10 cellular contexts compared by ENCODE assay signal in the genomic region with DNA sequence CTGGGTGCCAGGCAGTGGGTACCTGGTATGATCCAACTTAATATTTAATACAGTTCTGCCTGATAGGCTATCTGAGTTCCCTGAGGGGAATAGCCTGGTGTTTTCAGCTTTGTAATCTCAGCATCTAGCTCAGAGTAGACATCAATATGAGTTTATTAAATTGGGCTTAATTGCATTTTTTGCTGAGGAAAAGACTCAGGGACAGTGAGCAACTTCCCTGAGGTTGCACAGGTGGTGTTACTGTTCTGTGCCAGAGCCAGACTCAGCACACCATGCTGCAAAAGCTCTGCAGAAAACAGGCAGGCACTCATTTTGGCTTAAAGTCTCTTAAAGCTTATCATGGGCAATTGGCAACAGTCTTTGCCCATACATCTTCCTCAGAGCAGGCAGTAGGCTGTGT.
DNase-seq lines count a peak whose midpoint lies in the region; ATAC-seq and TF ChIP-seq lines count a peak whose summit lies in the region.
"Had no signal": no experiment of that assay in that cellular context is flagged by ENCODE, and none has a peak within 500 bp of the region (broad histone marks: within the 10 kb centered on the region; RNA-seq: fewer than 3 reads in every experiment).

No MANE protein-coding gene starts in this region.

- DNase-seq in T-helper 2 cell treated with Interferon-gamma antibody and Interleukin-4, amounts not matched to agents 5 μg/mL and 100 μg/mL, for 36 hours (ENCODE audit: low spot score): no peak
- no peak for DNase-seq in type B pancreatic cell (ENCODE audit: extremely low spot score, unreplicated experiment)
- DNase-seq in occipital lobe (lab: John Stamatoyannopoulos, UW): no peak

- H4K20me1 ChIP-seq in Loucy (ENCODE audit: insufficient read depth, low read length, poor library complexity, severe bottlenecking): no peaks in the 10 kb centered on the region
- H4K20me1 ChIP-seq: BLaER1 treated with 17β-estradiol and CSF1 and Interleukin-3, amounts not matched to agents 10 nM and 100 nM had no signal

- H3F3A ChIP-seq in Loucy (ENCODE audit: low read depth): no peaks in the 10 kb centered on the region

- H3K27me3 Mint-ChIP-seq in brain (peaks cover 4% of the 10 kb centered on the region), type B pancreatic cell (peaks cover 8% of the 10 kb centered on the region)
- H3K27me3 Mint-ChIP-seq in T-helper 2 cell treated with Interferon-gamma antibody and Interleukin-4, amounts not matched to agents 5 μg/mL and 100 μg/mL, for 36 hours (ENCODE audit: low read depth): peaks cover 7% of the 10 kb centered on the region

- H3K27ac Mint-ChIP-seq in brain: peak overlapping the region; percentile 22 to 86 (median 71)
- no peak overlapping the region for H3K27ac Mint-ChIP-seq in T-helper 2 cell treated with Interferon-gamma antibody and Interleukin-4, amounts not matched to agents 5 μg/mL and 100 μg/mL, for 36 hours
- no peak overlapping the region for H3K27ac Mint-ChIP-seq in type B pancreatic cell

- H3K27me3 ChIP-seq in Loucy (ENCODE audit: insufficient read depth, low read length, poor library complexity, severe bottlenecking) (no peaks in the 10 kb centered on the region), iPS-20b (ENCODE audit: insufficient read depth, low read length) (no peaks in the 10 kb centered on the region), skeletal muscle satellite cell (ENCODE audit: control insufficient read depth, insufficient read depth, low read length) (no peaks in the 10 kb centered on the region)
- H3K27me3 ChIP-seq: adrenal gland; BLaER1 treated with 17β-estradiol and CSF1 and Interleukin-3, amounts not matched to agents 10 nM and 100 nM had no signal

- peaks cover 31% of the 10 kb centered on the region for H3K4me1 Mint-ChIP-seq in brain
- no peaks in the 10 kb centered on the region for H3K4me1 Mint-ChIP-seq in T-helper 2 cell treated with Interferon-gamma antibody and Interleukin-4, amounts not matched to agents 5 μg/mL and 100 μg/mL, for 36 hours (ENCODE audit: low read depth)
- peaks cover 38% of the 10 kb centered on the region for H3K4me1 Mint-ChIP-seq in type B pancreatic cell (ENCODE audit: unreplicated experiment)

- no peak overlapping the region for H3K27ac ChIP-seq in iPS-20b (ENCODE audit: low read length)
- H3K27ac ChIP-seq: adrenal gland; BLaER1 treated with 17β-estradiol and CSF1 and Interleukin-3, amounts not matched to agents 10 nM and 100 nM had no signal

- H3K9me3 Mint-ChIP-seq in brain (no peaks in the 10 kb centered on the region), type B pancreatic cell (peaks cover 9% of the 10 kb centered on the region)
- H3K9me3 Mint-ChIP-seq in T-helper 2 cell treated with Interferon-gamma antibody and Interleukin-4, amounts not matched to agents 5 μg/mL and 100 μg/mL, for 36 hours: no peaks in the 10 kb centered on the region

- no peak overlapping the region for H3K4me3 ChIP-seq in Loucy (ENCODE audit: low read length, poor library complexity, severe bottlenecking)
- H3K4me3 ChIP-seq in iPS-20b (ENCODE audit: low read length): no peak overlapping the region
- H3K4me3 ChIP-seq in skeletal muscle satellite cell (ENCODE audit: low read length): no peak overlapping the region
- H3K4me3 ChIP-seq: adrenal gland; BLaER1 treated with 17β-estradiol and CSF1 and Interleukin-3, amounts not matched to agents 10 nM and 100 nM had no signal

- ATAC-seq in GM21786 (IDR thresholded peaks at IDR 0.05; ENCODE audit: unreplicated experiment): no peak

- H3K4me2 ChIP-seq in Loucy (ENCODE audit: low read depth, low read length, poor library complexity, severe bottlenecking) (no peak overlapping the region), skeletal muscle satellite cell (ENCODE audit: low read length) (peak overlapping the region; percentile 38)
- H3K4me2 ChIP-seq: BLaER1 treated with 17β-estradiol and CSF1 and Interleukin-3, amounts not matched to agents 10 nM and 100 nM had no signal

- H3K36me3 ChIP-seq in Loucy (ENCODE audit: insufficient read depth, low read length) (no peaks in the 10 kb centered on the region), iPS-20b (ENCODE audit: insufficient read depth, low read depth, low read length) (no peaks in the 10 kb centered on the region), skeletal muscle satellite cell (ENCODE audit: insufficient read depth, low read length) (no peaks in the 10 kb centered on the region)
- H3K36me3 ChIP-seq: adrenal gland; BLaER1 treated with 17β-estradiol and CSF1 and Interleukin-3, amounts not matched to agents 10 nM and 100 nM had no signal

- no peak overlapping the region for H3K9ac ChIP-seq in Loucy (ENCODE audit: low read depth, low read length, poor library complexity, severe bottlenecking)
- peak overlapping the region; percentile 26; the same call in 1 of the 2 replicates for H3K9ac ChIP-seq in iPS-20b (ENCODE audit: low read depth, low read length)
- H3K9ac ChIP-seq in skeletal muscle satellite cell (ENCODE audit: low read depth, low read length): no peak overlapping the region
- H3K9ac ChIP-seq: BLaER1 treated with 17β-estradiol and CSF1 and Interleukin-3, amounts not matched to agents 10 nM and 100 nM had no signal

- H3K9me2 ChIP-seq in Loucy (replicated peaks; ENCODE audit: low read depth, low read length): no peaks in the 10 kb centered on the region

- H3K4me3 Mint-ChIP-seq in brain: peak overlapping the region in 2 of 5 experiments; percentile 55 to 59
- H3K4me3 Mint-ChIP-seq in T-helper 2 cell treated with Interferon-gamma antibody and Interleukin-4, amounts not matched to agents 5 μg/mL and 100 μg/mL, for 36 hours: no peak overlapping the region
- no peak overlapping the region for H3K4me3 Mint-ChIP-seq in type B pancreatic cell

- H2AFZ ChIP-seq in Loucy (ENCODE audit: low read length): peak overlapping the region; percentile 9; the same call in 1 of the 2 replicates

- no peaks in the 10 kb centered on the region for H3K79me2 ChIP-seq in Loucy (ENCODE audit: insufficient read depth, low read length)

- TF ChIP-seq CTCF in Loucy (conservative IDR thresholded peaks at IDR 0.05; ENCODE audit: low read length) (no peak), brain (conservative IDR thresholded peaks at IDR 0.05) (no peak), type B pancreatic cell (conservative IDR thresholded peaks at IDR 0.05) (no peak)

- H3K4me1 ChIP-seq in Loucy (ENCODE audit: insufficient read depth, low read length, poor library complexity, severe bottlenecking) (peaks cover 14% of the 10 kb centered on the region), iPS-20b (ENCODE audit: insufficient read depth, low read length) (peaks cover 14% of the 10 kb centered on the region), skeletal muscle satellite cell (ENCODE audit: control insufficient read depth, insufficient read depth, low read length) (peaks cover 13% of the 10 kb centered on the region)

- H3K9me3 ChIP-seq in Loucy (ENCODE audit: insufficient read depth, low read depth, low read length) (no peaks in the 10 kb centered on the region), iPS-20b (ENCODE audit: insufficient read depth, low read depth, low read length) (no peaks in the 10 kb centered on the region), skeletal muscle satellite cell (replicated peaks; ENCODE audit: low read length) (no peaks in the 10 kb centered on the region)
- H3K9me3 ChIP-seq: adrenal gland; BLaER1 treated with 17β-estradiol and CSF1 and Interleukin-3, amounts not matched to agents 10 nM and 100 nM had no signal

- H3K36me3 Mint-ChIP-seq in brain (no peaks in the 10 kb centered on the region), type B pancreatic cell (no peaks in the 10 kb centered on the region)
- H3K36me3 Mint-ChIP-seq in T-helper 2 cell treated with Interferon-gamma antibody and Interleukin-4, amounts not matched to agents 5 μg/mL and 100 μg/mL, for 36 hours (ENCODE audit: low read depth): peaks cover 5% of the 10 kb centered on the region

Comparison
In these comparisons a context has a peak if more than half of its experiments do, and no peak if none do; other contexts are left out.
1. H3K27ac Mint-ChIP-seq: peak in brain (5 of 5); none in T-helper 2 cell treated with Interferon-gamma antibody and Interleukin-4, amounts not matched to agents 5 μg/mL and 100 μg/mL, for 36 hours (single experiment) and type B pancreatic cell (single experiment).